9 cellular contexts compared by ENCODE assay signal in genomic region chr3:46378426-46378942, GRCh38. TPM values are rescaled to one million over a fixed set of nuclear protein-coding genes. Genes with fewer than 3 reads are reported as not detected.
A peak's percentile ranks its signal among the peaks of the same experiment; 100 is the strongest.
DNase-seq lines count a peak whose midpoint lies in the region; ATAC-seq and TF ChIP-seq lines count a peak whose summit lies in the region.
"Had no signal": no experiment of that assay in that cellular context is flagged by ENCODE, and none has a peak within 500 bp of the region (broad histone marks: within the 10 kb centered on the region; RNA-seq: fewer than 3 reads in every experiment).

No MANE protein-coding gene starts in this region.

- no peaks in the 10 kb centered on the region for H3K36me3 Mint-ChIP-seq in CD4-positive, CD25-positive, alpha-beta regulatory T cell
- H3K36me3 Mint-ChIP-seq in brain, result no peaks in the 10 kb centered on the region

- H3K4me1 ChIP-seq in CD4-positive, CD25-positive, alpha-beta regulatory T cell (ENCODE audit: control insufficient read depth, insufficient read depth, low read length, poor library complexity, severe bottlenecking), result peaks cover 36% of the 10 kb centered on the region

- peak in 1 of 2 donors; percentile 58 for ATAC-seq in CD4-positive, CD25-positive, alpha-beta regulatory T cell (ENCODE audit: low read depth in 2 of 2)
- ATAC-seq in HG03139 (IDR thresholded peaks at IDR 0.05; ENCODE audit: unreplicated experiment), result no peak

- no peaks in the 10 kb centered on the region for H3K36me3 ChIP-seq in CD4-positive, CD25-positive, alpha-beta regulatory T cell (ENCODE audit: control insufficient read depth, insufficient read depth, low read length)

- H3K9me3 ChIP-seq in CD4-positive, CD25-positive, alpha-beta regulatory T cell (ENCODE audit: control insufficient read depth in 2 of 2, low read length in 2 of 2), result no peaks in the 10 kb centered on the region

- H3K4me3 Mint-ChIP-seq in CD4-positive, CD25-positive, alpha-beta regulatory T cell, result peak overlapping the region in 1 of 4 donors; percentile 30
- no peak overlapping the region for H3K4me3 Mint-ChIP-seq in brain

- H3K27ac ChIP-seq in CD4-positive, CD25-positive, alpha-beta regulatory T cell (ENCODE audit: insufficient read depth, low read length, poor library complexity, severe bottlenecking), result no peak overlapping the region

- H3K9me3 Mint-ChIP-seq in CD4-positive, CD25-positive, alpha-beta regulatory T cell, result no peaks in the 10 kb centered on the region
- no peaks in the 10 kb centered on the region for H3K9me3 Mint-ChIP-seq in brain

- H3K27me3 Mint-ChIP-seq in CD4-positive, CD25-positive, alpha-beta regulatory T cell, result no peaks in the 10 kb centered on the region
- H3K27me3 Mint-ChIP-seq in brain, result peaks cover 7% of the 10 kb centered on the region

- H3K4me3 ChIP-seq in CD4-positive, CD25-positive, alpha-beta regulatory T cell (ENCODE audit: low read depth, low read length), result no peak overlapping the region

- peaks cover 20 to 50% (median 25%) of the 10 kb centered on the region in 4 donors for H3K4me1 Mint-ChIP-seq in CD4-positive, CD25-positive, alpha-beta regulatory T cell
- H3K4me1 Mint-ChIP-seq in brain, result peaks cover 5% of the 10 kb centered on the region

- no peak overlapping the region for H3K27ac Mint-ChIP-seq in CD4-positive, CD25-positive, alpha-beta regulatory T cell
- peak overlapping the region in 1 of 5 experiments; percentile 5 for H3K27ac Mint-ChIP-seq in brain

- no peaks in the 10 kb centered on the region for H3K27me3 ChIP-seq in CD4-positive, CD25-positive, alpha-beta regulatory T cell (ENCODE audit: control insufficient read depth, insufficient read depth, low read length)

- peak; percentile 22 to 76 (median 45) for DNase-seq in CD4-positive, CD25-positive, alpha-beta regulatory T cell
- DNase-seq in HuH-7 (ENCODE audit: low spot score) (peak; percentile 62), UCSD-AML1 (lab: John Stamatoyannopoulos, UW; ENCODE audit: unreplicated experiment) (peak; percentile 78), iris pigment epithelial cell (ENCODE audit: low read depth) (peak; percentile 59), NCI-H510A treated with DMSO at 0.1 percent for 48 hours (lab: John Stamatoyannopoulos, UW) (no peak)
- DNase-seq in stimulated activated CD4-positive, alpha-beta T cell treated with anti-CD3 and anti-CD28 coated beads, Interleukin-2, amount 100 ng/mL, for 48 hours, result peak; percentile 66 to 73

- TF ChIP-seq CTCF in brain (conservative IDR thresholded peaks at IDR 0.05), result peak; percentile 55 to 73

RNA-seq across cellular contexts. Expression of gene CCR5, which starts 7.7 kb away (rescaled TPM):
- total RNA-seq in CD4-positive, CD25-positive, alpha-beta regulatory T cell, result 18.2 TPM
- polyA plus RNA-seq in CD4-positive, CD25-positive, alpha-beta regulatory T cell, result 10 to 100 TPM; 10.9 to 18.6 (median 15.7) TPM
- polyA plus RNA-seq in brain (ENCODE audit: insufficient read depth, low read depth, low replicate concordance), result 0.08 TPM
- total RNA-seq: temporal lobe had no signal

RNA-seq across cellular contexts. Expression of gene CCR2, which starts 24.6 kb away (rescaled TPM):
- 9.5 TPM for total RNA-seq in CD4-positive, CD25-positive, alpha-beta regulatory T cell
- 10 to 100 TPM; 14.4 to 25.6 (median 16.5) TPM for polyA plus RNA-seq in CD4-positive, CD25-positive, alpha-beta regulatory T cell
- polyA plus RNA-seq in brain (ENCODE audit: insufficient read depth, low read depth, low replicate concordance), result not detected

RNA-seq across cellular contexts. Expression of gene CCRL2, which starts 28.6 kb away (rescaled TPM):
- total RNA-seq in CD4-positive, CD25-positive, alpha-beta regulatory T cell, result 10.6 TPM
- 1 to 10 TPM; 1.4 to 2.2 (median 1.9) TPM for polyA plus RNA-seq in CD4-positive, CD25-positive, alpha-beta regulatory T cell
- 0.53 TPM for polyA plus RNA-seq in brain (ENCODE audit: insufficient read depth, low read depth, low replicate concordance)

Comparison
In these comparisons a context has a peak if more than half of its experiments do, and no peak if none do; other contexts are left out.
1. RNA of gene CCR5, which starts 7.7 kb away (polyA plus RNA-seq): 10.9 to 18.6 TPM in CD4-positive, CD25-positive, alpha-beta regulatory T cell; 0.08 TPM in brain (single experiment); every median in the first group is over 10 times any median in the second.
2. RNA of gene CCR2, which starts 24.6 kb away (polyA plus RNA-seq): 14.4 to 25.6 TPM in CD4-positive, CD25-positive, alpha-beta regulatory T cell; not detected in brain (single experiment); every median in the first group is over 10 times any median in the second.